ENCODE assay signal across 12 cellular contexts in genomic region chr1:32101233-32101681, GRCh38. TPM values are rescaled to one million over a fixed set of nuclear protein-coding genes. Genes with fewer than 3 reads are reported as not detected.
DNase-seq lines count a peak whose midpoint lies in the region; TF ChIP-seq lines count a peak whose summit lies in the region.
"Had no signal": no experiment of that assay in that cellular context is flagged by ENCODE, and none has a peak within 500 bp of the region (broad histone marks: within the 10 kb centered on the region; RNA-seq: fewer than 3 reads in every experiment).

No MANE protein-coding gene starts in this region.

- H3K27ac Mint-ChIP-seq in activated T-helper 2 cell treated with anti-CD3 and anti-CD28 coated beads, Interferon-gamma antibody, Interleukin-2, Interleukin-4, amounts not matched to agents 10 μg/mL and 5 μg/mL and 100 μg/mL, durations not matched to agents 14 hours and 24 hours and 36 hours, result no peak overlapping the region

- H3K9me3 Mint-ChIP-seq in activated T-helper 2 cell treated with anti-CD3 and anti-CD28 coated beads, Interferon-gamma antibody, Interleukin-2, Interleukin-4, amounts not matched to agents 10 μg/mL and 5 μg/mL and 100 μg/mL, durations not matched to agents 14 hours and 24 hours and 36 hours, result no peaks in the 10 kb centered on the region
- H3K9me3 Mint-ChIP-seq: central memory CD8-positive, alpha-beta T cell had no signal

- TF ChIP-seq POLR2A in spleen (IDR thresholded peaks at IDR 0.05), result no peak

- H3K4me3 Mint-ChIP-seq in activated T-helper 2 cell treated with anti-CD3 and anti-CD28 coated beads, Interferon-gamma antibody, Interleukin-2, Interleukin-4, amounts not matched to agents 10 μg/mL and 5 μg/mL and 100 μg/mL, durations not matched to agents 14 hours and 24 hours and 36 hours (ENCODE audit: low read depth), result no peak overlapping the region
- H3K4me3 Mint-ChIP-seq: central memory CD8-positive, alpha-beta T cell had no signal

- H3K4me1 ChIP-seq in HEK293 (ENCODE audit: control insufficient read depth, insufficient read depth, low read length), result no peaks in the 10 kb centered on the region
- H3K4me1 ChIP-seq in spleen, result peaks cover 0 to 6% (median 0%) of the 10 kb centered on the region in 6 donors

- intact Hi-C loops in spleen (cut with DNase I; ENCODE audit: low total_unique reads), result no loop called here
- intact Hi-C loops in activated T-helper 2 cell treated with anti-CD3 and anti-CD28 coated beads, Interferon-gamma antibody, Interleukin-2, Interleukin-4, amounts not matched to agents 10 μg/mL and 5 μg/mL and 100 μg/mL, durations not matched to agents 14 hours and 24 hours and 36 hours (cut with micrococcal nuclease), result no loop called here

- DNase-seq in SK-N-MC (ENCODE audit: low read depth, low spot score) (no peak), fibroblast of the aortic adventitia (ENCODE audit: low read depth) (peak; percentile 69), spleen (peak; percentile 7), pons (ENCODE audit: low spot score) (no peak), NCI-H2227 treated with DMSO at 0.1 percent for 48 hours (lab: John Stamatoyannopoulos, UW) (no peak)
- DNase-seq in activated T-helper 2 cell treated with anti-CD3 and anti-CD28 coated beads, Interferon-gamma antibody, Interleukin-2, Interleukin-4, amounts not matched to agents 10 μg/mL and 5 μg/mL and 100 μg/mL, durations not matched to agents 14 hours and 24 hours and 36 hours (ENCODE audit: low spot score), result no peak
- DNase-seq: DMS79 treated with DMSO at 0.1 percent for 48 hours; MV-4-11; NCI-H526; stimulated activated CD4-positive, alpha-beta T cell treated with anti-CD3 and anti-CD28 coated beads, Interleukin-4, amount 100 ng/mL, for 4 hours had no signal

- POLR2A ChIA-PET in HEK293 (lab: Yijun Ruan, JAX), result interaction anchor here (0.6 to 2.1 kb wide), 2 partner anchors 13 to 28 kb away, joined by 3 to 7 read pairs; partner anchors contain the start of gene TMEM39B

- CTCF ChIA-PET in HEK293 (lab: Yijun Ruan, JAX), result interaction anchor here (0.6 to 0.7 kb wide), 2 partner anchors 105 to 157 kb away, joined by 4 read pairs; no protein-coding TSS in a partner anchor

- H3K4me3 ChIP-seq in HEK293 (ENCODE audit: low read depth, low read length), result no peak overlapping the region
- no peak overlapping the region for H3K4me3 ChIP-seq in SK-N-MC
- no peak overlapping the region for H3K4me3 ChIP-seq in fibroblast of the aortic adventitia (ENCODE audit: low read depth, low read length)
- no peak overlapping the region for H3K4me3 ChIP-seq in spleen

- H3K36me3 ChIP-seq in HEK293 (ENCODE audit: control insufficient read depth in 2 of 2, insufficient read depth in 1 of 2, low read length in 2 of 2) (peaks cover 0 to 44% of the 10 kb centered on the region in 2 experiments; a peak in 2 of 3 replicates), SK-N-MC (ENCODE audit: insufficient read depth, low read length) (peaks cover 26% of the 10 kb centered on the region), spleen (peaks cover 0 to 71% (median 36%) of the 10 kb centered on the region in 6 donors)

- H3K4me1 Mint-ChIP-seq in activated T-helper 2 cell treated with anti-CD3 and anti-CD28 coated beads, Interferon-gamma antibody, Interleukin-2, Interleukin-4, amounts not matched to agents 10 μg/mL and 5 μg/mL and 100 μg/mL, durations not matched to agents 14 hours and 24 hours and 36 hours (ENCODE audit: low read depth), result peaks cover 6% of the 10 kb centered on the region
- H3K4me1 Mint-ChIP-seq: central memory CD8-positive, alpha-beta T cell had no signal

- TF ChIP-seq CTCF in HEK293 (tag by site-specific recombination; IDR thresholded peaks at IDR 0.05) (no peak), fibroblast of the aortic adventitia (IDR thresholded peaks at IDR 0.05; ENCODE audit: insufficient read depth, low read length) (no peak), spleen (IDR thresholded peaks at IDR 0.05 in 8 of 11, conservative IDR thresholded peaks at IDR 0.05 in 3 of 11) (no peak)

- H3K36me3 Mint-ChIP-seq in activated T-helper 2 cell treated with anti-CD3 and anti-CD28 coated beads, Interferon-gamma antibody, Interleukin-2, Interleukin-4, amounts not matched to agents 10 μg/mL and 5 μg/mL and 100 μg/mL, durations not matched to agents 14 hours and 24 hours and 36 hours (ENCODE audit: low read depth), result peaks cover 27% of the 10 kb centered on the region

- H3K9me3 ChIP-seq in HEK293 (ENCODE audit: control insufficient read depth, insufficient read depth, low read depth, low read length) (no peaks in the 10 kb centered on the region), SK-N-MC (ENCODE audit: low read depth, low read length) (no peaks in the 10 kb centered on the region), spleen (no peaks in the 10 kb centered on the region)

- no peaks in the 10 kb centered on the region for H3K27me3 ChIP-seq in spleen (replicated peaks in 1 of 7)

- H3K27me3 Mint-ChIP-seq in activated T-helper 2 cell treated with anti-CD3 and anti-CD28 coated beads, Interferon-gamma antibody, Interleukin-2, Interleukin-4, amounts not matched to agents 10 μg/mL and 5 μg/mL and 100 μg/mL, durations not matched to agents 14 hours and 24 hours and 36 hours (ENCODE audit: low read depth), result no peaks in the 10 kb centered on the region
- H3K27me3 Mint-ChIP-seq: central memory CD8-positive, alpha-beta T cell had no signal

- H3K27ac ChIP-seq in HEK293 (ENCODE audit: extremely low read depth, low read depth, low read length), result no peak overlapping the region
- peak overlapping the region; percentile 42; the same call in 1 of the 2 replicates for H3K27ac ChIP-seq in SK-N-MC
- peak overlapping the region in 1 of 8 donors; percentile 36 for H3K27ac ChIP-seq in spleen

- WGBS in spleen, 5 donors, result 69 to 100% (median 94%) methylated on average over 1 of the region's 1 CpG

- H3K9ac ChIP-seq in SK-N-MC (ENCODE audit: insufficient read length), result no peak overlapping the region

TF ChIP-seq in HEK293, 187 proteins besides CTCF, POLR2A, EP300 and RAD21 (continues in another document):
- no peak for TF ChIP-seq WT1 (tag by site-specific recombination; IDR thresholded peaks at IDR 0.05)
- no peak for TF ChIP-seq ZNF24 (tag by site-specific recombination; IDR thresholded peaks at IDR 0.05)
- TF ChIP-seq PBX3 (CRISPR knock-in tag; IDR thresholded peaks at IDR 0.05), result no peak
- TF ChIP-seq ZNF366 (tag by site-specific recombination; conservative IDR thresholded peaks at IDR 0.05), result peak; percentile 41; the same call in 1 of the 2 replicates
- 0 out of 2 replicates have a peak, but pooled peaks have one; percentile 35 for TF ChIP-seq ZNF362 (tag by site-specific recombination; IDR thresholded peaks at IDR 0.05)
- no peak for TF ChIP-seq ZNF266 (tag by site-specific recombination; IDR thresholded peaks at IDR 0.05; ENCODE audit: low read depth)
- TF ChIP-seq ZNF239 (tag by site-specific recombination; IDR thresholded peaks at IDR 0.05), result no peak
- TF ChIP-seq ZNF169 (tag by site-specific recombination; IDR thresholded peaks at IDR 0.05), result no peak
- no peak for TF ChIP-seq ZBTB6 (tag by site-specific recombination; IDR thresholded peaks at IDR 0.05)
- TF ChIP-seq GFI1B (tag by site-specific recombination; IDR thresholded peaks at IDR 0.05), result no peak

RNA-seq across cellular contexts. Expression of gene KPNA6, which starts 6.6 kb away (rescaled TPM):
- 42.4 and 56.2 TPM in 2 replicates for total RNA-seq in fibroblast of the aortic adventitia (ENCODE audit: low replicate concordance)
- 10 to 100 TPM; 37.0 to 57.1 (median 50.2) TPM for total RNA-seq in spleen
- polyA plus RNA-seq in spleen, result 1 to 10 TPM; 3.5 to 6.7 (median 4.0) TPM
- 81.2 and 84.0 TPM in 2 replicates for total RNA-seq in activated T-helper 2 cell treated with anti-CD3 and anti-CD28 coated beads, Interferon-gamma antibody, Interleukin-2, Interleukin-4, amounts not matched to agents 10 μg/mL and 5 μg/mL and 100 μg/mL, durations not matched to agents 14 hours and 24 hours and 36 hours

RNA-seq across cellular contexts. Expression of gene TMEM39B, which starts 28.5 kb away (rescaled TPM):
- total RNA-seq in fibroblast of the aortic adventitia (ENCODE audit: low replicate concordance) (3.3 and 9.0 TPM in 2 replicates), spleen (10 to 100 TPM in 5 of 7 donors, 1 to 10 TPM in 2; 6.4 to 18.6 (median 16.0) TPM)
- 10 to 100 TPM; 10.5 to 12.0 (median 11.9) TPM for polyA plus RNA-seq in spleen
- total RNA-seq in activated T-helper 2 cell treated with anti-CD3 and anti-CD28 coated beads, Interferon-gamma antibody, Interleukin-2, Interleukin-4, amounts not matched to agents 10 μg/mL and 5 μg/mL and 100 μg/mL, durations not matched to agents 14 hours and 24 hours and 36 hours, result 32.5 and 34.5 TPM in 2 replicates

Comparison
In these comparisons a context has a peak if more than half of its experiments do, and no peak if none do; other contexts are left out.
1. DNase-seq: peak in fibroblast of the aortic adventitia (single experiment) and spleen (single experiment); none in SK-N-MC (single experiment), activated T-helper 2 cell treated with anti-CD3 and anti-CD28 coated beads, Interferon-gamma antibody, Interleukin-2, Interleukin-4, amounts not matched to agents 10 μg/mL and 5 μg/mL and 100 μg/mL, durations not matched to agents 14 hours and 24 hours and 36 hours (single experiment), pons (single experiment) and NCI-H2227 treated with DMSO at 0.1 percent for 48 hours (single experiment).